ENCODE assay signal across 1 cellular context in the genomic region with DNA sequence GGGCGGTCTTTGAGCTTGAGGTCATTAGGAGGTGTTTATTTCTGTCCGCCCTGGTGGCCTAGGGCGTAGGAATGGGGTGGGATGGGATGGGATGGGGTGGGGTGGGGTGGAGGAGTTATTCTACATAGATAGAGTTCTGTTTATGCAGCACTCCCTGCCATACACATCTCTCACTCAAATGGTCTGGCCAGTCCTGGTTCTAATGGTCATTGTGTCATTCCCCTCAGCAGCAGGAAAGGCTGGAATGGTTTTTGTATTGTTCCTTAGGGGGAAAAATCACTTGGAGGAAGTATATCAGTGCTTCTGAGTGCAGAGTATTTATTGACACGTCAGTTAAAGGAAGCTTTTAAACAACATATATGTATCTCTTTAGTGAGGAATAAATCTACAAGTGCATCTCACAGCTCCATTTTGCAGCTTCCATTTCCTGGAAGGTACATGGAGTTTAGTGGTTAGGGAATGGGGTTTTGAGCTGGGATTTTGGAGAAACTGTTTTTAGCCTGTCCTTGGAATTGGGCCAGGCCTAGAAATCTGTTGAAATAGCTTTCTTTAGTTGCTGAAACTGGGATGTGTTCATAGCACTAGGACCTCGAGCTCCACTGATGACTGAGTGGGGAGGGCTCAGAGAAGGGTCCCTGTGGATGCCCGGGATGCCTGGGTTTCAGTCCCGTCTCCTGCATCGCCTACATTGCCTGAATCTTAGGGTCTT.
TF ChIP-seq lines count a peak whose summit lies in the region.

No MANE protein-coding gene starts in this region.

TF ChIP-seq in GM23338, 12 proteins besides CTCF, POLR2A, EP300 and RAD21 (continued from another document):
- TF ChIP-seq, protein P1, sequence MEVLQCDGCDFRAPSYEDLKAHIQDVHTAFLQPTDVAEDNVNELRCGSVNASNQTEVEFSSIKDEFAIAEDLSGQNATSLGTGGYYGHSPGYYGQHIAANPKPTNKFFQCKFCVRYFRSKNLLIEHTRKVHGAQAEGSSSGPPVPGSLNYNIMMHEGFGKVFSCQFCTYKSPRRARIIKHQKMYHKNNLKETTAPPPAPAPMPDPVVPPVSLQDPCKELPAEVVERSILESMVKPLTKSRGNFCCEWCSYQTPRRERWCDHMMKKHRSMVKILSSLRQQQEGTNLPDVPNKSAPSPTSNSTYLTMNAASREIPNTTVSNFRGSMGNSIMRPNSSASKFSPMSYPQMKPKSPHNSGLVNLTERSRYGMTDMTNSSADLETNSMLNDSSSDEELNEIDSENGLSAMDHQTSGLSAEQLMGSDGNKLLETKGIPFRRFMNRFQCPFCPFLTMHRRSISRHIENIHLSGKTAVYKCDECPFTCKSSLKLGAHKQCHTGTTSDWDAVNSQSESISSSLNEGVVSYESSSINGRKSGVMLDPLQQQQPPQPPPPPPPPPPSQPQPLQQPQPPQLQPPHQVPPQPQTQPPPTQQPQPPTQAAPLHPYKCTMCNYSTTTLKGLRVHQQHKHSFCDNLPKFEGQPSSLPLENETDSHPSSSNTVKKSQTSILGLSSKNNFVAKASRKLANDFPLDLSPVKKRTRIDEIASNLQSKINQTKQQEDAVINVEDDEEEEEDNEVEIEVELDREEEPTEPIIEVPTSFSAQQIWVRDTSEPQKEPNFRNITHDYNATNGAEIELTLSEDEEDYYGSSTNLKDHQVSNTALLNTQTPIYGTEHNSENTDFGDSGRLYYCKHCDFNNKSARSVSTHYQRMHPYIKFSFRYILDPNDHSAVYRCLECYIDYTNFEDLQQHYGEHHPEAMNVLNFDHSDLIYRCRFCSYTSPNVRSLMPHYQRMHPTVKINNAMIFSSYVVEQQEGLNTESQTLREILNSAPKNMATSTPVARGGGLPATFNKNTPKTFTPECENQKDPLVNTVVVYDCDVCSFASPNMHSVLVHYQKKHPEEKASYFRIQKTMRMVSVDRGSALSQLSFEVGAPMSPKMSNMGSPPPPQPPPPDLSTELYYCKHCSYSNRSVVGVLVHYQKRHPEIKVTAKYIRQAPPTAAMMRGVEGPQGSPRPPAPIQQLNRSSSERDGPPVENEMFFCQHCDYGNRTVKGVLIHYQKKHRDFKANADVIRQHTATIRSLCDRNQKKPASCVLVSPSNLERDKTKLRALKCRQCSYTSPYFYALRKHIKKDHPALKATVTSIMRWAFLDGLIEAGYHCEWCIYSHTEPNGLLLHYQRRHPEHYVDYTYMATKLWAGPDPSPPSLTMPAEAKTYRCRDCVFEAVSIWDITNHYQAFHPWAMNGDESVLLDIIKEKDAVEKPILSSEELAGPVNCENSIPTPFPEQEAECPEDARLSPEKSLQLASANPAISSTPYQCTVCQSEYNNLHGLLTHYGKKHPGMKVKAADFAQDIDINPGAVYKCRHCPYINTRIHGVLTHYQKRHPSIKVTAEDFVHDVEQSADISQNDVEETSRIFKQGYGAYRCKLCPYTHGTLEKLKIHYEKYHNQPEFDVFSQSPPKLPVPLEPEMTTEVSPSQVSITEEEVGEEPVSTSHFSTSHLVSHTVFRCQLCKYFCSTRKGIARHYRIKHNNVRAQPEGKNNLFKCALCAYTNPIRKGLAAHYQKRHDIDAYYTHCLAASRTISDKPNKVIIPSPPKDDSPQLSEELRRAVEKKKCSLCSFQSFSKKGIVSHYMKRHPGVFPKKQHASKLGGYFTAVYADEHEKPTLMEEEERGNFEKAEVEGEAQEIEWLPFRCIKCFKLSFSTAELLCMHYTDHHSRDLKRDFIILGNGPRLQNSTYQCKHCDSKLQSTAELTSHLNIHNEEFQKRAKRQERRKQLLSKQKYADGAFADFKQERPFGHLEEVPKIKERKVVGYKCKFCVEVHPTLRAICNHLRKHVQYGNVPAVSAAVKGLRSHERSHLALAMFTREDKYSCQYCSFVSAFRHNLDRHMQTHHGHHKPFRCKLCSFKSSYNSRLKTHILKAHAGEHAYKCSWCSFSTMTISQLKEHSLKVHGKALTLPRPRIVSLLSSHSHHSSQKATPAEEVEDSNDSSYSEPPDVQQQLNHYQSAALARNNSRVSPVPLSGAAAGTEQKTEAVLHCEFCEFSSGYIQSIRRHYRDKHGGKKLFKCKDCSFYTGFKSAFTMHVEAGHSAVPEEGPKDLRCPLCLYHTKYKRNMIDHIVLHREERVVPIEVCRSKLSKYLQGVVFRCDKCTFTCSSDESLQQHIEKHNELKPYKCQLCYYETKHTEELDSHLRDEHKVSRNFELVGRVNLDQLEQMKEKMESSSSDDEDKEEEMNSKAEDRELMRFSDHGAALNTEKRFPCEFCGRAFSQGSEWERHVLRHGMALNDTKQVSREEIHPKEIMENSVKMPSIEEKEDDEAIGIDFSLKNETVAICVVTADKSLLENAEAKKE (CRISPR knock-in tag; IDR thresholded peaks at IDR 0.05), result no peak
- no peak for TF ChIP-seq POLR2AphosphoS5 (IDR thresholded peaks at IDR 0.05; ENCODE audit: low read depth)
- no peak for TF ChIP-seq ZNF114 (CRISPR knock-in tag; IDR thresholded peaks at IDR 0.05)
- TF ChIP-seq STAT1 (IDR thresholded peaks at IDR 0.05; ENCODE audit: unreplicated experiment), result no peak
- no peak for TF ChIP-seq EZH2phosphoT487 (IDR thresholded peaks at IDR 0.05; ENCODE audit: unreplicated experiment)
- TF ChIP-seq, protein P2, sequence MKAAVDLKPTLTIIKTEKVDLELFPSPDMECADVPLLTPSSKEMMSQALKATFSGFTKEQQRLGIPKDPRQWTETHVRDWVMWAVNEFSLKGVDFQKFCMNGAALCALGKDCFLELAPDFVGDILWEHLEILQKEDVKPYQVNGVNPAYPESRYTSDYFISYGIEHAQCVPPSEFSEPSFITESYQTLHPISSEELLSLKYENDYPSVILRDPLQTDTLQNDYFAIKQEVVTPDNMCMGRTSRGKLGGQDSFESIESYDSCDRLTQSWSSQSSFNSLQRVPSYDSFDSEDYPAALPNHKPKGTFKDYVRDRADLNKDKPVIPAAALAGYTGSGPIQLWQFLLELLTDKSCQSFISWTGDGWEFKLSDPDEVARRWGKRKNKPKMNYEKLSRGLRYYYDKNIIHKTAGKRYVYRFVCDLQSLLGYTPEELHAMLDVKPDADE (IDR thresholded peaks at IDR 0.05), result no peak
- TF ChIP-seq, protein P3, sequence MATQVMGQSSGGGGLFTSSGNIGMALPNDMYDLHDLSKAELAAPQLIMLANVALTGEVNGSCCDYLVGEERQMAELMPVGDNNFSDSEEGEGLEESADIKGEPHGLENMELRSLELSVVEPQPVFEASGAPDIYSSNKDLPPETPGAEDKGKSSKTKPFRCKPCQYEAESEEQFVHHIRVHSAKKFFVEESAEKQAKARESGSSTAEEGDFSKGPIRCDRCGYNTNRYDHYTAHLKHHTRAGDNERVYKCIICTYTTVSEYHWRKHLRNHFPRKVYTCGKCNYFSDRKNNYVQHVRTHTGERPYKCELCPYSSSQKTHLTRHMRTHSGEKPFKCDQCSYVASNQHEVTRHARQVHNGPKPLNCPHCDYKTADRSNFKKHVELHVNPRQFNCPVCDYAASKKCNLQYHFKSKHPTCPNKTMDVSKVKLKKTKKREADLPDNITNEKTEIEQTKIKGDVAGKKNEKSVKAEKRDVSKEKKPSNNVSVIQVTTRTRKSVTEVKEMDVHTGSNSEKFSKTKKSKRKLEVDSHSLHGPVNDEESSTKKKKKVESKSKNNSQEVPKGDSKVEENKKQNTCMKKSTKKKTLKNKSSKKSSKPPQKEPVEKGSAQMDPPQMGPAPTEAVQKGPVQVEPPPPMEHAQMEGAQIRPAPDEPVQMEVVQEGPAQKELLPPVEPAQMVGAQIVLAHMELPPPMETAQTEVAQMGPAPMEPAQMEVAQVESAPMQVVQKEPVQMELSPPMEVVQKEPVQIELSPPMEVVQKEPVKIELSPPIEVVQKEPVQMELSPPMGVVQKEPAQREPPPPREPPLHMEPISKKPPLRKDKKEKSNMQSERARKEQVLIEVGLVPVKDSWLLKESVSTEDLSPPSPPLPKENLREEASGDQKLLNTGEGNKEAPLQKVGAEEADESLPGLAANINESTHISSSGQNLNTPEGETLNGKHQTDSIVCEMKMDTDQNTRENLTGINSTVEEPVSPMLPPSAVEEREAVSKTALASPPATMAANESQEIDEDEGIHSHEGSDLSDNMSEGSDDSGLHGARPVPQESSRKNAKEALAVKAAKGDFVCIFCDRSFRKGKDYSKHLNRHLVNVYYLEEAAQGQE (IDR thresholded peaks at IDR 0.05; ENCODE audit: unreplicated experiment), result no peak
- TF ChIP-seq EZH2 (IDR thresholded peaks at IDR 0.05; ENCODE audit: low read depth, unreplicated experiment), result no peak
